In genomic region chr11:130451261-130452019, GRCh38 we compare ENCODE assay signal across 14 cellular contexts. TPM values are rescaled to one million over a fixed set of nuclear protein-coding genes. Genes with fewer than 3 reads are reported as not detected.
A peak's percentile ranks its signal among the peaks of the same experiment; 100 is the strongest.
DNase-seq lines count a peak whose midpoint lies in the region; ATAC-seq and TF ChIP-seq lines count a peak whose summit lies in the region.
"Had no signal": no experiment of that assay in that cellular context is flagged by ENCODE, and none has a peak within 500 bp of the region (broad histone marks: within the 10 kb centered on the region; RNA-seq: fewer than 3 reads in every experiment).

No MANE protein-coding gene starts in this region.

- H3K27ac Mint-ChIP-seq in activated T-helper 1 cell treated with anti-CD3 and anti-CD28 coated beads, Interleukin-12 subunit alpha, Interleukin-12 subunit beta, Interleukin-2, Interleukin-4 antibody, amounts not matched to agents 30 ng/mL and 10 ng/mL and 1 ng/mL, durations not matched to agents 14 hours and 24 hours and 36 hours = no peak overlapping the region
- no peak overlapping the region for H3K27ac Mint-ChIP-seq in stimulated activated naive CD8-positive, alpha-beta T cell treated with anti-CD3 and anti-CD28 coated beads, Interleukin-15, amount 100 ng/mL, for 72 hours
- H3K27ac Mint-ChIP-seq: stimulated activated effector memory CD8-positive, alpha-beta T cell treated with anti-CD3 and anti-CD28 coated beads, Interleukin-12 subunit alpha, Interleukin-12 subunit beta, amount 100 ng/mL, for 72 hours had no signal

- H3K4me3 ChIP-seq in astrocyte of the spinal cord (ENCODE audit: low read depth, low read length) = peak overlapping the region; percentile 72

- peaks cover 51% of the 10 kb centered on the region for H3K27me3 Mint-ChIP-seq in activated T-helper 1 cell treated with anti-CD3 and anti-CD28 coated beads, Interleukin-12 subunit alpha, Interleukin-12 subunit beta, Interleukin-2, Interleukin-4 antibody, amounts not matched to agents 30 ng/mL and 10 ng/mL and 1 ng/mL, durations not matched to agents 14 hours and 24 hours and 36 hours (ENCODE audit: insufficient read depth)
- H3K27me3 Mint-ChIP-seq in stimulated activated naive CD8-positive, alpha-beta T cell treated with anti-CD3 and anti-CD28 coated beads, Interleukin-15, amount 100 ng/mL, for 72 hours = peaks cover 74% of the 10 kb centered on the region

- intact Hi-C loops in left ventricle myocardium superior (cut with micrococcal nuclease) = loop anchor here (10.0 kb wide), 1 partner anchor 223 kb away; no protein-coding TSS in a partner anchor
- intact Hi-C loops in activated T-helper 1 cell treated with anti-CD3 and anti-CD28 coated beads, Interleukin-12 subunit alpha, Interleukin-12 subunit beta, Interleukin-2, Interleukin-4 antibody, amounts not matched to agents 30 ng/mL and 10 ng/mL and 1 ng/mL, durations not matched to agents 14 hours and 24 hours and 36 hours (cut with micrococcal nuclease) = no loop called here

- DNase-seq in Caki2 (ENCODE audit: low read depth) (peak; percentile 49), astrocyte of the spinal cord (ENCODE audit: low read depth, low spot score) (peak; percentile 71), left ventricle myocardium superior (peak; percentile 65), retina (peak; percentile 31), HK-2 (ENCODE audit: unreplicated experiment) (no peak)
- DNase-seq in activated T-helper 1 cell treated with anti-CD3 and anti-CD28 coated beads, Interleukin-12 subunit alpha, Interleukin-12 subunit beta, Interleukin-2, Interleukin-4 antibody, amounts not matched to agents 30 ng/mL and 10 ng/mL and 1 ng/mL, durations not matched to agents 14 hours and 24 hours and 36 hours (ENCODE audit: low spot score) = no peak
- DNase-seq in stimulated activated naive CD8-positive, alpha-beta T cell treated with anti-CD3 and anti-CD28 coated beads, Interleukin-15, amount 100 ng/mL, for 72 hours = no peak
- DNase-seq: BE2C, RPMI8226 had no signal

- H3K9me3 Mint-ChIP-seq in activated T-helper 1 cell treated with anti-CD3 and anti-CD28 coated beads, Interleukin-12 subunit alpha, Interleukin-12 subunit beta, Interleukin-2, Interleukin-4 antibody, amounts not matched to agents 30 ng/mL and 10 ng/mL and 1 ng/mL, durations not matched to agents 14 hours and 24 hours and 36 hours = no peaks in the 10 kb centered on the region
- H3K9me3 Mint-ChIP-seq in stimulated activated naive CD8-positive, alpha-beta T cell treated with anti-CD3 and anti-CD28 coated beads, Interleukin-15, amount 100 ng/mL, for 72 hours = no peaks in the 10 kb centered on the region
- H3K9me3 Mint-ChIP-seq: stimulated activated effector memory CD8-positive, alpha-beta T cell treated with anti-CD3 and anti-CD28 coated beads, Interleukin-12 subunit alpha, Interleukin-12 subunit beta, amount 100 ng/mL, for 72 hours had no signal

- no peak overlapping the region for H3K4me3 Mint-ChIP-seq in activated T-helper 1 cell treated with anti-CD3 and anti-CD28 coated beads, Interleukin-12 subunit alpha, Interleukin-12 subunit beta, Interleukin-2, Interleukin-4 antibody, amounts not matched to agents 30 ng/mL and 10 ng/mL and 1 ng/mL, durations not matched to agents 14 hours and 24 hours and 36 hours
- H3K4me3 Mint-ChIP-seq in stimulated activated naive CD8-positive, alpha-beta T cell treated with anti-CD3 and anti-CD28 coated beads, Interleukin-15, amount 100 ng/mL, for 72 hours = no peak overlapping the region
- H3K4me3 Mint-ChIP-seq: stimulated activated effector memory CD8-positive, alpha-beta T cell treated with anti-CD3 and anti-CD28 coated beads, Interleukin-12 subunit alpha, Interleukin-12 subunit beta, amount 100 ng/mL, for 72 hours had no signal

- ATAC-seq in left ventricle myocardium superior = peak; percentile 35
- ATAC-seq in HG03457 (IDR thresholded peaks at IDR 0.05; ENCODE audit: unreplicated experiment) = no peak
- no peak for ATAC-seq in stimulated activated naive CD8-positive, alpha-beta T cell treated with anti-CD3 and anti-CD28 coated beads, Interleukin-15, amount 100 ng/mL, for 72 hours
- ATAC-seq: stimulated activated effector memory CD8-positive, alpha-beta T cell treated with anti-CD3 and anti-CD28 coated beads, Interleukin-12 subunit alpha, Interleukin-12 subunit beta, amount 100 ng/mL, for 72 hours had no signal

- H3K4me1 Mint-ChIP-seq in activated T-helper 1 cell treated with anti-CD3 and anti-CD28 coated beads, Interleukin-12 subunit alpha, Interleukin-12 subunit beta, Interleukin-2, Interleukin-4 antibody, amounts not matched to agents 30 ng/mL and 10 ng/mL and 1 ng/mL, durations not matched to agents 14 hours and 24 hours and 36 hours (ENCODE audit: low read depth) = peaks cover 11% of the 10 kb centered on the region
- H3K4me1 Mint-ChIP-seq in stimulated activated naive CD8-positive, alpha-beta T cell treated with anti-CD3 and anti-CD28 coated beads, Interleukin-15, amount 100 ng/mL, for 72 hours = peaks cover 19% of the 10 kb centered on the region

- TF ChIP-seq CTCF in astrocyte of the spinal cord (IDR thresholded peaks at IDR 0.05; ENCODE audit: low read depth, low read length) = no peak

- no peaks in the 10 kb centered on the region for H3K36me3 Mint-ChIP-seq in activated T-helper 1 cell treated with anti-CD3 and anti-CD28 coated beads, Interleukin-12 subunit alpha, Interleukin-12 subunit beta, Interleukin-2, Interleukin-4 antibody, amounts not matched to agents 30 ng/mL and 10 ng/mL and 1 ng/mL, durations not matched to agents 14 hours and 24 hours and 36 hours (ENCODE audit: low read depth)
- H3K36me3 Mint-ChIP-seq: stimulated activated effector memory CD8-positive, alpha-beta T cell treated with anti-CD3 and anti-CD28 coated beads, Interleukin-12 subunit alpha, Interleukin-12 subunit beta, amount 100 ng/mL, for 72 hours had no signal

- in situ Hi-C loops in Caki2 (cut with HindIII; ENCODE audit: low pct_unique_long_range_greater_than_20kb, low sequenced_read_pairs) = no loop called here
- in situ Hi-C loops in astrocyte of the spinal cord (cut with HindIII; ENCODE audit: low sequenced_read_pairs) = no loop called here

RNA-seq across cellular contexts. Expression of gene ADAMTS15, which starts 3.0 kb away (rescaled TPM):
- total RNA-seq in Caki2 (2014; rRNA removed; shearing (Covaris generic); ENCODE audit: low replicate concordance) = 4.6 and 7.1 TPM in 2 replicates
- total RNA-seq in left ventricle myocardium superior = 34.4 TPM
- total RNA-seq in activated T-helper 1 cell treated with anti-CD3 and anti-CD28 coated beads, Interleukin-12 subunit alpha, Interleukin-12 subunit beta, Interleukin-2, Interleukin-4 antibody, amounts not matched to agents 30 ng/mL and 10 ng/mL and 1 ng/mL, durations not matched to agents 14 hours and 24 hours and 36 hours = 0.02 TPM in 1 of 2 replicates, not detected in the other
- total RNA-seq: G401, mononuclear cell had no signal

RNA-seq across cellular contexts. Expression of gene ADAMTS8, which starts 23.0 kb away (rescaled TPM):
- 0.12 and 0.74 TPM in 2 replicates for total RNA-seq in Caki2 (2014; rRNA removed; shearing (Covaris generic); ENCODE audit: low replicate concordance)
- 0.42 TPM for total RNA-seq in left ventricle myocardium superior
- not detected in 2 replicates for total RNA-seq in activated T-helper 1 cell treated with anti-CD3 and anti-CD28 coated beads, Interleukin-12 subunit alpha, Interleukin-12 subunit beta, Interleukin-2, Interleukin-4 antibody, amounts not matched to agents 30 ng/mL and 10 ng/mL and 1 ng/mL, durations not matched to agents 14 hours and 24 hours and 36 hours
- total RNA-seq: G401, glomerular endothelial cell, mononuclear cell had no signal

Comparison
In these comparisons a context has a peak if more than half of its experiments do, and no peak if none do; other contexts are left out.
1. DNase-seq: peak in Caki2 (single experiment), astrocyte of the spinal cord (single experiment), left ventricle myocardium superior (single experiment) and retina (single experiment); none in HK-2 (single experiment), activated T-helper 1 cell treated with anti-CD3 and anti-CD28 coated beads, Interleukin-12 subunit alpha, Interleukin-12 subunit beta, Interleukin-2, Interleukin-4 antibody, amounts not matched to agents 30 ng/mL and 10 ng/mL and 1 ng/mL, durations not matched to agents 14 hours and 24 hours and 36 hours (single experiment) and stimulated activated naive CD8-positive, alpha-beta T cell treated with anti-CD3 and anti-CD28 coated beads, Interleukin-15, amount 100 ng/mL, for 72 hours (0 of 2).